In the genomic region with DNA sequence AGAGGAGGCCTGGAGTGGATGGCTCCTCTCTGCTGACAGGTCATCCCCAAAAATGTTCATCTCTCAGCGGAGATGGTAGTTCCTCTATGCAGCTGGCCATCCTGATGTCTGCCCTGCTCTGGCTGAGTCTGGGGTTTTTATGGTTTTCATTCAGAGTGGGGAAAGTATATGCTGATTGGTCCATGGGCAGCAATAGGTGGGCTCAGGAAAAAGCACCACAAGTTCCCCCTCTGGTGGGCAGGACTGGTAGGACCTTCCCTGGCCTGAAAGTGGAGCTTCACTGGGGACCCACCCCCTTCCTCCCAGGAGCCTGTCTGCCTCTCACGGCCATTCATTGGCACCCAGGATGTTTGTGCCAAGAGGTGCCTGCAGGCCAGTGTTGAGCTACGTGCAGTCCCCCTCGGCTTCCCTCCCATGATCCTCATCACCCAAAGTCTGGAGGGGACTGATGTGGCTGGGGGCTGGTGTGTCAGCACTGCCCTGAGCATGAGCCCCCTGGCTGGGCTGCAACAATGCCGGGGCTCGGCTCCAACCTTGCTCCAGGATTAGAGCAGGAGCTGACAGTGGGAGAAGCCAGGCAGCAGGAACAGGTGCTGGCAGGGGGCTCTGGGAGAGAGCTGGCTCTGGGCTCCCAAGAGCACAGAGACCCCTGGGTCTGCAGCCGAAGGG, we compare ENCODE assay signal across 9 cellular contexts. TPM values are rescaled to one million over a fixed set of nuclear protein-coding genes. Genes with fewer than 3 reads are reported as not detected.
A peak's percentile ranks its signal among the peaks of the same experiment; 100 is the strongest.
DNase-seq lines count a peak whose midpoint lies in the region; ATAC-seq, FAIRE-seq and TF ChIP-seq lines count a peak whose summit lies in the region.
"Had no signal": no experiment of that assay in that cellular context is flagged by ENCODE, and none has a peak within 500 bp of the region (broad histone marks: within the 10 kb centered on the region; RNA-seq: fewer than 3 reads in every experiment).

No MANE protein-coding gene starts in this region.

- no peak overlapping the region for H3K4me3 ChIP-seq in coronary artery
- no peak overlapping the region for H3K4me3 ChIP-seq in kidney (ENCODE audit: low read length in 2 of 2)

- H3K36me3 Mint-ChIP-seq in glutamatergic neuron (ENCODE audit: unreplicated experiment), result peaks cover 4% of the 10 kb centered on the region

- no peak overlapping the region for H3K27ac ChIP-seq in coronary artery
- no peak overlapping the region for H3K27ac ChIP-seq in kidney (ENCODE audit: low read depth in 2 of 2, low read length in 2 of 2)
- H3K27ac ChIP-seq: parathyroid adenoma had no signal

- H3K9ac ChIP-seq in kidney (ENCODE audit: low read length in 2 of 2), result no peak overlapping the region
- H3K9ac ChIP-seq: parathyroid adenoma had no signal

- in situ Hi-C loops in ACHN (cut with HindIII; ENCODE audit: low pct_ligation_motif_present, low pct_unique_long_range_greater_than_20kb, low sequenced_read_pairs), result no loop called here

- H3K4me1 Mint-ChIP-seq in glutamatergic neuron (ENCODE audit: low read depth, unreplicated experiment), result no peaks in the 10 kb centered on the region

- no peak overlapping the region for H3K27ac Mint-ChIP-seq in glutamatergic neuron (ENCODE audit: unreplicated experiment)

- no peaks in the 10 kb centered on the region for H3K9me3 ChIP-seq in kidney (ENCODE audit: control insufficient read depth in 1 of 2, low read length in 2 of 2)

- H3K27me3 Mint-ChIP-seq in glutamatergic neuron (ENCODE audit: unreplicated experiment), result no peaks in the 10 kb centered on the region

- ATAC-seq in GM19452 (IDR thresholded peaks at IDR 0.05; ENCODE audit: unreplicated experiment), result no peak

- TF ChIP-seq CTCF in GM12872 (IDR thresholded peaks at IDR 0.05; ENCODE audit: insufficient read depth, low read depth, low read length), result peak; percentile 49; the same call in 2 of the 3 replicates
- TF ChIP-seq CTCF in glutamatergic neuron (IDR thresholded peaks at IDR 0.05; ENCODE audit: partially characterized antibody, unreplicated experiment), result peak; percentile 60
- no peak for TF ChIP-seq CTCF in coronary artery (IDR thresholded peaks at IDR 0.05)
- TF ChIP-seq CTCF in kidney (IDR thresholded peaks at IDR 0.05; ENCODE audit: borderline replicate concordance, extremely low read depth, insufficient read depth), result no peak

- FAIRE-seq in kidney (lab: Jason Lieb, UNC), result no peak

- DNase-seq in ACHN, result peak; percentile 37
- DNase-seq in T-helper 9 cell, result peak; percentile 9
- peak; percentile 56 for DNase-seq in glutamatergic neuron
- DNase-seq in coronary artery (ENCODE audit: low spot score), result no peak
- no peak for DNase-seq in kidney
- no peak for DNase-seq in NCI-H2196 treated with DMSO at 0.1 percent for 48 hours (lab: John Stamatoyannopoulos, UW; ENCODE audit: unreplicated experiment)

- H3K4me3 Mint-ChIP-seq in glutamatergic neuron (ENCODE audit: unreplicated experiment), result no peak overlapping the region

- no peaks in the 10 kb centered on the region for H3K9me3 Mint-ChIP-seq in glutamatergic neuron (ENCODE audit: unreplicated experiment)

- H3K36me3 ChIP-seq in kidney (ENCODE audit: control insufficient read depth in 1 of 2, insufficient read depth in 2 of 2, low read length in 2 of 2), result no peaks in the 10 kb centered on the region

- intact Hi-C loops in kidney (cut with DNase I), result no loop called here

- H3K4me1 ChIP-seq in kidney (ENCODE audit: control insufficient read depth in 1 of 2, insufficient read depth in 1 of 2, low read depth in 1 of 2, low read length in 2 of 2), result no peaks in the 10 kb centered on the region
- H3K4me1 ChIP-seq: parathyroid adenoma had no signal

RNA-seq across cellular contexts. Expression of gene BLOC1S6, which starts 13.1 kb away (rescaled TPM):
- total RNA-seq in glutamatergic neuron (ENCODE audit: unreplicated experiment) (38.7 TPM), kidney (35.0 TPM)
- 14.8 TPM for polyA plus RNA-seq in kidney (ENCODE audit: insufficient read depth, low read depth, low replicate concordance)

RNA-seq across cellular contexts. Expression of gene SLC30A4, which starts 51.5 kb away (rescaled TPM):
- 0.34 TPM for total RNA-seq in glutamatergic neuron (ENCODE audit: unreplicated experiment)
- 7.4 TPM for total RNA-seq in kidney
- 3.1 TPM for polyA plus RNA-seq in kidney (ENCODE audit: insufficient read depth, low read depth, low replicate concordance)

Comparison
In these comparisons a context has a peak if more than half of its experiments do, and no peak if none do; other contexts are left out.
1. DNase-seq: peak in ACHN (single experiment), T-helper 9 cell (single experiment) and glutamatergic neuron (single experiment); none in coronary artery (single experiment), kidney (single experiment) and NCI-H2196 treated with DMSO at 0.1 percent for 48 hours (single experiment).
2. CTCF ChIP-seq: peak in GM12872 (single experiment) and glutamatergic neuron (single experiment); none in coronary artery (single experiment) and kidney (single experiment).